Comparison of ENCODE assay signal across 1 cellular context in genomic region chr17:67993998-67994361, GRCh38.
TF ChIP-seq lines count a peak whose summit lies in the region.

No MANE protein-coding gene starts in this region.

TF ChIP-seq in HepG2, 621 proteins besides CTCF, POLR2A, EP300 and RAD21 (continued from another document and continues in another):
- peak; percentile 27; the same call in 1 of the 2 replicates for TF ChIP-seq ZNF362 (CRISPR knock-in tag; IDR thresholded peaks at IDR 0.05; ENCODE audit: borderline replicate concordance)
- no peak for TF ChIP-seq ZNF710 (CRISPR knock-in tag; IDR thresholded peaks at IDR 0.05; ENCODE audit: borderline replicate concordance)
- no peak for TF ChIP-seq ZNF614 (CRISPR knock-in tag; IDR thresholded peaks at IDR 0.05; ENCODE audit: borderline replicate concordance)
- no peak for TF ChIP-seq ZNF749 (CRISPR knock-in tag; IDR thresholded peaks at IDR 0.05; ENCODE audit: borderline replicate concordance)
- no peak for TF ChIP-seq ZKSCAN8 (CRISPR knock-in tag; IDR thresholded peaks at IDR 0.05; ENCODE audit: borderline replicate concordance)
- TF ChIP-seq ZBTB3 (CRISPR knock-in tag; IDR thresholded peaks at IDR 0.05; ENCODE audit: borderline replicate concordance, low read depth): no peak
- TF ChIP-seq PBX3 (CRISPR knock-in tag; IDR thresholded peaks at IDR 0.05; ENCODE audit: borderline replicate concordance): no peak
- TF ChIP-seq PREB (CRISPR knock-in tag; IDR thresholded peaks at IDR 0.05): no peak
- TF ChIP-seq ZNF576 (CRISPR knock-in tag; IDR thresholded peaks at IDR 0.05): no peak
- 0 out of 2 replicates have a peak, but pooled peaks have one; percentile 21 for TF ChIP-seq GLI4 (CRISPR knock-in tag; IDR thresholded peaks at IDR 0.05; ENCODE audit: borderline replicate concordance)
- TF ChIP-seq ZNF207 (IDR thresholded peaks at IDR 0.05; ENCODE audit: borderline replicate concordance): no peak
- no peak for TF ChIP-seq TIGD3 (CRISPR knock-in tag; IDR thresholded peaks at IDR 0.05; ENCODE audit: borderline replicate concordance)
- TF ChIP-seq GRHL1 (CRISPR knock-in tag; conservative IDR thresholded peaks at IDR 0.05): no peak
- TF ChIP-seq ISX (CRISPR knock-in tag; conservative IDR thresholded peaks at IDR 0.05): no peak
- TF ChIP-seq ZBTB44 (CRISPR knock-in tag; IDR thresholded peaks at IDR 0.05): no peak
- TF ChIP-seq PAXIP1 (CRISPR knock-in tag; conservative IDR thresholded peaks at IDR 0.05): no peak
- no peak for TF ChIP-seq AFF4 (CRISPR knock-in tag; IDR thresholded peaks at IDR 0.05)
- no peak for TF ChIP-seq ZNF772 (CRISPR knock-in tag; IDR thresholded peaks at IDR 0.05)
- TF ChIP-seq ZBTB14 (CRISPR knock-in tag; IDR thresholded peaks at IDR 0.05): peak; percentile 78
- TF ChIP-seq ZZZ3 (CRISPR knock-in tag; IDR thresholded peaks at IDR 0.05; ENCODE audit: borderline replicate concordance): no peak
- TF ChIP-seq REST (IDR thresholded peaks at IDR 0.05; ENCODE audit: borderline replicate concordance in 1 of 2, low read depth in 1 of 2, low read length in 2 of 2): no peak
- TF ChIP-seq ZSCAN12 (CRISPR knock-in tag; IDR thresholded peaks at IDR 0.05): no peak
- TF ChIP-seq DNMT3B (CRISPR knock-in tag; conservative IDR thresholded peaks at IDR 0.05): no peak
- no peak for TF ChIP-seq CENPX (CRISPR knock-in tag; IDR thresholded peaks at IDR 0.05)
